Comparison of ENCODE assay signal across 8 cellular contexts in genomic region chr10:6647811-6648526, GRCh38.
DNase-seq lines count a peak whose midpoint lies in the region; ATAC-seq lines count a peak whose summit lies in the region.

No MANE protein-coding gene starts in this region.

- DNase-seq in NCI-H1417 (lab: John Stamatoyannopoulos, UW): peak in 2 of 3 experiments; percentile 0 to 18
- no peak for DNase-seq in NCI-H1417 treated with DMSO at 0.1 percent for 48 hours (lab: John Stamatoyannopoulos, UW)
- peak; percentile 2 to 38 for DNase-seq in SW 1271 (lab: John Stamatoyannopoulos, UW)
- DNase-seq in activated naive CD8-positive, alpha-beta T cell treated with anti-CD3 and anti-CD28 coated beads, Interleukin-2, amount 50 U/mL, for 16 hours (ENCODE audit: low read depth, low spot score): peak; percentile 54
- DNase-seq in inferior parietal cortex (ENCODE audit: extremely low spot score): peak; percentile 74
- peak; percentile 29 to 47 (median 33) for DNase-seq in stimulated activated CD4-positive, alpha-beta T cell treated with anti-CD3 and anti-CD28 coated beads, TNF-alpha, amount 100 ng/mL, for 1 hour (ENCODE audit: low read depth in 3 of 3, low spot score in 1 of 3)

- ATAC-seq in HG03159 (IDR thresholded peaks at IDR 0.05; ENCODE audit: unreplicated experiment) (peak; percentile 57), HG03045 (IDR thresholded peaks at IDR 0.05; ENCODE audit: unreplicated experiment) (no peak)
